ENCODE assay signal across 14 cellular contexts in genomic region chr16:84343800-84344199, GRCh38. TPM values are rescaled to one million over a fixed set of nuclear protein-coding genes. Genes with fewer than 3 reads are reported as not detected.
"Had no signal": no experiment of that assay in that cellular context is flagged by ENCODE, and none has a peak within 500 bp of the region (broad histone marks: within the 10 kb centered on the region; RNA-seq: fewer than 3 reads in every experiment).

No MANE protein-coding gene starts in this region.

RNA-seq across cellular contexts. Expression of gene ATP2C2, which starts 24.5 kb away (rescaled TPM):
- total RNA-seq: activated B cell treated with CpG ODN at 0.5 μM for 24 hours; activated CD4-positive, alpha-beta memory T cell treated with anti-CD3 and anti-CD28 coated beads for 36 hours; activated CD4-positive, alpha-beta memory T cell treated with anti-CD3 and anti-CD28 coated beads, Interleukin-2, amount 10 ng/mL, durations not matched to agents 7 days and 5 days; activated CD4-positive, alpha-beta T cell treated with anti-CD3 and anti-CD28 coated beads for 36 hours; activated CD4-positive, alpha-beta T cell treated with anti-CD3 and anti-CD28 coated beads, Interleukin-2, amount 10 ng/mL, durations not matched to agents 24 days and 14 days; activated CD4-positive, alpha-beta T cell treated with anti-CD3 and anti-CD28 coated beads, Interleukin-2, amount 10 ng/mL, durations not matched to agents 7 days and 5 days; activated CD8-positive, alpha-beta memory T cell treated with anti-CD3 and anti-CD28 coated beads for 36 hours; activated CD8-positive, alpha-beta memory T cell treated with anti-CD3 and anti-CD28 coated beads, Interleukin-2, amount 10 ng/mL, durations not matched to agents 7 days and 5 days; activated CD8-positive, alpha-beta T cell treated with anti-CD3 and anti-CD28 coated beads for 36 hours; activated CD8-positive, alpha-beta T cell treated with anti-CD3 and anti-CD28 coated beads, Interleukin-2, amount 10 ng/mL, durations not matched to agents 7 days and 5 days; T-cell; T-helper 1 cell treated with Interleukin-12 subunit alpha and Interleukin-12 subunit beta and Interleukin-4 antibody, amounts not matched to agents 30 ng/mL and 1 ng/mL, for 36 hours; T-helper 17 cell; T-helper 2 cell treated with Interferon-gamma antibody and Interleukin-4, amounts not matched to agents 100 ng/mL and 5 ng/mL, for 36 hours had no signal

RNA-seq across cellular contexts. Expression of gene WFDC1, which starts 49.1 kb away (rescaled TPM):
- total RNA-seq: activated B cell treated with CpG ODN at 0.5 μM for 24 hours; activated CD4-positive, alpha-beta memory T cell treated with anti-CD3 and anti-CD28 coated beads for 36 hours; activated CD4-positive, alpha-beta memory T cell treated with anti-CD3 and anti-CD28 coated beads, Interleukin-2, amount 10 ng/mL, durations not matched to agents 7 days and 5 days; activated CD4-positive, alpha-beta T cell treated with anti-CD3 and anti-CD28 coated beads for 36 hours; activated CD4-positive, alpha-beta T cell treated with anti-CD3 and anti-CD28 coated beads, Interleukin-2, amount 10 ng/mL, durations not matched to agents 24 days and 14 days; activated CD4-positive, alpha-beta T cell treated with anti-CD3 and anti-CD28 coated beads, Interleukin-2, amount 10 ng/mL, durations not matched to agents 7 days and 5 days; activated CD8-positive, alpha-beta memory T cell treated with anti-CD3 and anti-CD28 coated beads for 36 hours; activated CD8-positive, alpha-beta memory T cell treated with anti-CD3 and anti-CD28 coated beads, Interleukin-2, amount 10 ng/mL, durations not matched to agents 7 days and 5 days; activated CD8-positive, alpha-beta T cell treated with anti-CD3 and anti-CD28 coated beads for 36 hours; activated CD8-positive, alpha-beta T cell treated with anti-CD3 and anti-CD28 coated beads, Interleukin-2, amount 10 ng/mL, durations not matched to agents 7 days and 5 days; T-cell; T-helper 1 cell treated with Interleukin-12 subunit alpha and Interleukin-12 subunit beta and Interleukin-4 antibody, amounts not matched to agents 30 ng/mL and 1 ng/mL, for 36 hours; T-helper 17 cell; T-helper 2 cell treated with Interferon-gamma antibody and Interleukin-4, amounts not matched to agents 100 ng/mL and 5 ng/mL, for 36 hours had no signal
